Comparison of ENCODE assay signal across 8 cellular contexts in genomic region chr1:25023190-25023578, GRCh38.
A peak's percentile ranks its signal among the peaks of the same experiment; 100 is the strongest.
DNase-seq lines count a peak whose midpoint lies in the region; TF ChIP-seq lines count a peak whose summit lies in the region.

No MANE protein-coding gene starts in this region.

- no peak overlapping the region for H3K4ac ChIP-seq in neuronal stem cell (ENCODE audit: low read length)

- POLR2A ChIA-PET in CD8-positive, alpha-beta memory T cell (lab: Charles Lee), result interaction anchor here (0.7 to 2.3 kb wide), 12 partner anchors 9 to 111 kb away, joined by 3 to 36 read pairs (median 9); partner anchors contain the start of gene RUNX3

- no peak for DNase-seq in CD8-positive, alpha-beta memory T cell
- DNase-seq in brain microvascular endothelial cell, result no peak
- no peak for DNase-seq in neuronal stem cell (ENCODE audit: low spot score)
- DNase-seq in iPS-NIHi7 (ENCODE audit: extremely low spot score), result no peak
- no peak for DNase-seq in effector CD8-positive, alpha-beta T cell (lab: John Stamatoyannopoulos, UW)
- no peak for DNase-seq in COR-L47 (lab: John Stamatoyannopoulos, UW)
- no peak for DNase-seq in NCI-H446 (lab: John Stamatoyannopoulos, UW)

- H2AFZ ChIP-seq in KMS-11 (ENCODE audit: low read depth), result peak overlapping the region; percentile 50; the same call in 1 of the 2 replicates
- H2AFZ ChIP-seq in neuronal stem cell (ENCODE audit: low read length), result peak overlapping the region; percentile 45

- peak overlapping the region; percentile 48 to 84 (median 75) for H3K4me3 Mint-ChIP-seq in CD8-positive, alpha-beta memory T cell

- no peak overlapping the region for H2BK15ac ChIP-seq in neuronal stem cell (ENCODE audit: low read length)

- no CpG with 5 or more reads among the region's 6 CpGs for WGBS in neuronal stem cell (ENCODE audit: extremely low coverage in 2 of 2, insufficient read length in 2 of 2, insufficient replicate concordance in 1 of 2), 2 donors

- H2BK12ac ChIP-seq in neuronal stem cell (ENCODE audit: low read length), result no peak overlapping the region

- CTCF ChIA-PET in CD8-positive, alpha-beta memory T cell (lab: Charles Lee), result interaction anchor here (0.7 to 3.0 kb wide), 17 partner anchors 9 to 176 kb away, joined by 3 to 47 read pairs (median 5); partner anchors contain the start of gene RUNX3

- H3K79me1 ChIP-seq in neuronal stem cell (ENCODE audit: low read depth, low read length), result no peaks in the 10 kb centered on the region

- H3K9me3 Mint-ChIP-seq in CD8-positive, alpha-beta memory T cell, result no peaks in the 10 kb centered on the region

- no peak overlapping the region for H3K23ac ChIP-seq in neuronal stem cell (ENCODE audit: low read depth, low read length, poor library complexity)

- H2BK5ac ChIP-seq in neuronal stem cell (ENCODE audit: low read length), result no peak overlapping the region

- H3K4me1 ChIP-seq in CD8-positive, alpha-beta memory T cell (ENCODE audit: insufficient read depth, low read length), result peaks cover 74% of the 10 kb centered on the region
- peaks cover 89% of the 10 kb centered on the region for H3K4me1 ChIP-seq in KMS-11 (ENCODE audit: low read depth, poor library complexity, severe bottlenecking)
- H3K4me1 ChIP-seq in neuronal stem cell (ENCODE audit: control insufficient read depth in 2 of 2, insufficient read depth in 1 of 2, low read depth in 1 of 2, low read length in 2 of 2), result peaks cover 2 to 13% of the 10 kb centered on the region in 2 donors

- H3K9ac ChIP-seq in KMS-11, result peak overlapping the region; percentile 84; the same call in 1 of the 2 replicates
- H3K9ac ChIP-seq in neuronal stem cell (ENCODE audit: low read depth, low read length, poor library complexity), result no peak overlapping the region

- H4K20me1 ChIP-seq in KMS-11 (ENCODE audit: insufficient read depth), result no peaks in the 10 kb centered on the region

- H3K79me2 ChIP-seq in KMS-11 (ENCODE audit: insufficient read depth, low read depth), result no peaks in the 10 kb centered on the region

- peaks cover 60 to 77% (median 74%) of the 10 kb centered on the region in 3 donors for H3K4me1 Mint-ChIP-seq in CD8-positive, alpha-beta memory T cell

- no peak overlapping the region for H3K14ac ChIP-seq in neuronal stem cell (ENCODE audit: low read length)

- no peaks in the 10 kb centered on the region for H3K36me3 Mint-ChIP-seq in CD8-positive, alpha-beta memory T cell

- no peak overlapping the region for H3K18ac ChIP-seq in neuronal stem cell (ENCODE audit: low read length)

- H3K4me3 ChIP-seq in CD8-positive, alpha-beta memory T cell (ENCODE audit: low read length), result peak overlapping the region; percentile 58
- H3K4me3 ChIP-seq in KMS-11 (IDR thresholded peaks at IDR 0.05; ENCODE audit: insufficient read depth, low read depth, low read length) (peak overlapping the region; percentile 82), brain microvascular endothelial cell (ENCODE audit: low read depth, low read length) (no peak overlapping the region), neuronal stem cell (ENCODE audit: low read length in 2 of 2) (no peak overlapping the region)

- H4K8ac ChIP-seq in neuronal stem cell (ENCODE audit: low read depth, low read length), result no peak overlapping the region

- H3K4me2 ChIP-seq in KMS-11 (peak overlapping the region; percentile 96), neuronal stem cell (ENCODE audit: insufficient read depth, low read length, poor library complexity, severe bottlenecking) (no peak overlapping the region)

- H3K27me3 Mint-ChIP-seq in CD8-positive, alpha-beta memory T cell, result no peaks in the 10 kb centered on the region

- no peak overlapping the region for H4K91ac ChIP-seq in neuronal stem cell (ENCODE audit: low read depth, low read length, poor library complexity)

- no peaks in the 10 kb centered on the region for H3K9me3 ChIP-seq in CD8-positive, alpha-beta memory T cell (ENCODE audit: low read length)
- H3K9me3 ChIP-seq in neuronal stem cell (replicated peaks in 1 of 2; ENCODE audit: control insufficient read depth in 2 of 2, insufficient read depth in 1 of 2, low read depth in 1 of 2, low read length in 2 of 2), result no peaks in the 10 kb centered on the region

- H2BK120ac ChIP-seq in neuronal stem cell (ENCODE audit: low read depth, low read length), result no peak overlapping the region

- H2AK5ac ChIP-seq in neuronal stem cell (ENCODE audit: low read depth, low read length), result no peak overlapping the region

- no peak for TF ChIP-seq CTCF in KMS-11 (conservative IDR thresholded peaks at IDR 0.05; ENCODE audit: low read depth, low read length)
- TF ChIP-seq CTCF in brain microvascular endothelial cell (IDR thresholded peaks at IDR 0.05; ENCODE audit: low read depth, low read length, missing control alignments), result no peak

- H3K27me3 ChIP-seq in CD8-positive, alpha-beta memory T cell (ENCODE audit: insufficient read depth, low read length, poor library complexity, severe bottlenecking), result no peaks in the 10 kb centered on the region
- H3K27me3 ChIP-seq in KMS-11 (ENCODE audit: insufficient read depth, low read depth) (no peaks in the 10 kb centered on the region), brain microvascular endothelial cell (replicated peaks) (no peaks in the 10 kb centered on the region), neuronal stem cell (ENCODE audit: control insufficient read depth in 3 of 3, insufficient read depth in 3 of 3, low read depth in 1 of 3, low read length in 3 of 3) (no peaks in the 10 kb centered on the region)

- H3K36me3 ChIP-seq in CD8-positive, alpha-beta memory T cell (ENCODE audit: insufficient read depth, low read length), result no peaks in the 10 kb centered on the region
- H3K36me3 ChIP-seq in KMS-11 (ENCODE audit: insufficient read depth) (no peaks in the 10 kb centered on the region), brain microvascular endothelial cell (replicated peaks) (no peaks in the 10 kb centered on the region), neuronal stem cell (replicated peaks in 1 of 2; ENCODE audit: control insufficient read depth in 2 of 2, insufficient read depth in 2 of 2, low read length in 2 of 2) (no peaks in the 10 kb centered on the region)

- H3K27ac Mint-ChIP-seq in CD8-positive, alpha-beta memory T cell, result peak overlapping the region; percentile 89 to 100 (median 98)

- H3K27ac ChIP-seq in CD8-positive, alpha-beta memory T cell (ENCODE audit: low read depth, low read length), result peak overlapping the region; percentile 97
- peak overlapping the region; percentile 99 for H3K27ac ChIP-seq in KMS-11
- peak overlapping the region; percentile 100 for H3K27ac ChIP-seq in brain microvascular endothelial cell
- H3K27ac ChIP-seq in neuronal stem cell (replicated peaks; ENCODE audit: low read length), result peak overlapping the region; percentile 79

- in situ Hi-C loops in brain microvascular endothelial cell (cut with HindIII; ENCODE audit: low pct_ligation_motif_present, low sequenced_read_pairs), result no loop called here

Comparison
In these comparisons a context has a peak if more than half of its experiments do, and no peak if none do; other contexts are left out.
1. H3K4me3 ChIP-seq: peak in CD8-positive, alpha-beta memory T cell (single experiment) and KMS-11 (single experiment); none in brain microvascular endothelial cell (single experiment) and neuronal stem cell (0 of 2).
2. Peak in every context shown above with its lines, with median percentiles within 50 percentile points of each other: H3K27ac ChIP-seq.